9 cellular contexts compared by ENCODE assay signal in genomic region chr12:121810833-121811433, GRCh38. TPM values are rescaled to one million over a fixed set of nuclear protein-coding genes. Genes with fewer than 3 reads are reported as not detected.
DNase-seq lines count a peak whose midpoint lies in the region; ATAC-seq and TF ChIP-seq lines count a peak whose summit lies in the region.
"Had no signal": no experiment of that assay in that cellular context is flagged by ENCODE, and none has a peak within 500 bp of the region (broad histone marks: within the 10 kb centered on the region; RNA-seq: fewer than 3 reads in every experiment).

No MANE protein-coding gene starts in this region.

- no peaks in the 10 kb centered on the region for H3K27me3 ChIP-seq in cardiac muscle cell
- H3K27me3 ChIP-seq in liver (ENCODE audit: control insufficient read depth in 4 of 4, insufficient read depth in 4 of 4, low read length in 3 of 4): no peaks in the 10 kb centered on the region
- no peaks in the 10 kb centered on the region for H3K27me3 ChIP-seq in upper lobe of left lung

- H3K36me3 ChIP-seq in cardiac muscle cell (peaks cover 28% of the 10 kb centered on the region), liver (ENCODE audit: control insufficient read depth in 4 of 4, insufficient read depth in 3 of 4, low read depth in 1 of 4, low read length in 3 of 4) (peaks cover 18 to 36% (median 25%) of the 10 kb centered on the region in 4 donors), upper lobe of left lung (peaks cover 20 to 63% (median 53%) of the 10 kb centered on the region in 4 donors)

- no peak for TF ChIP-seq POLR2A in upper lobe of left lung (IDR thresholded peaks at IDR 0.05)

- no peaks in the 10 kb centered on the region for H3K9me3 Mint-ChIP-seq in activated naive CD8-positive, alpha-beta T cell treated with anti-CD3 and anti-CD28 coated beads for 36 hours

- TF ChIP-seq CTCF in cardiac muscle cell (IDR thresholded peaks at IDR 0.05; ENCODE audit: low read depth, low read length) (no peak), liver (IDR thresholded peaks at IDR 0.05; ENCODE audit: low read depth, low read length, missing input control) (no peak), upper lobe of left lung (IDR thresholded peaks at IDR 0.05) (no peak)

- peaks cover 43% of the 10 kb centered on the region for H3K4me1 Mint-ChIP-seq in activated naive CD8-positive, alpha-beta T cell treated with anti-CD3 and anti-CD28 coated beads for 36 hours

- 52% methylated on average over 6 of the region's 6 CpGs for WGBS in liver
- 53 to 61% methylated on average over 6 of the region's 6 CpGs for WGBS in upper lobe of left lung, 2 donors

- H3K4me3 ChIP-seq in cardiac muscle cell (peak overlapping the region; percentile 54), liver (ENCODE audit: low read depth in 1 of 3, low read length in 3 of 3) (peak overlapping the region in 2 of 3 donors; percentile 49 to 69), upper lobe of left lung (peak overlapping the region in 2 of 4 donors; percentile 67 to 72)

- H3K27ac ChIP-seq in cardiac muscle cell: peak overlapping the region; percentile 79
- peak overlapping the region in 1 of 2 donors; percentile 48 for H3K27ac ChIP-seq in liver (ENCODE audit: low read depth in 1 of 2, low read length in 2 of 2)
- peak overlapping the region in 3 of 4 donors; percentile 78 to 83 (median 78) for H3K27ac ChIP-seq in upper lobe of left lung

- H3K27me3 Mint-ChIP-seq in activated naive CD8-positive, alpha-beta T cell treated with anti-CD3 and anti-CD28 coated beads for 36 hours: no peaks in the 10 kb centered on the region

- H3K4me1 ChIP-seq in cardiac muscle cell (ENCODE audit: low read depth) (peaks cover 26% of the 10 kb centered on the region), liver (ENCODE audit: control insufficient read depth in 4 of 4, insufficient read depth in 4 of 4, low read length in 3 of 4) (peaks cover 11 to 72% (median 52%) of the 10 kb centered on the region in 4 donors), upper lobe of left lung (peaks cover 52 to 66% (median 55%) of the 10 kb centered on the region in 4 donors)

- no peak for TF ChIP-seq RAD21 in liver (IDR thresholded peaks at IDR 0.05)

- H3K9ac ChIP-seq in liver (ENCODE audit: low read depth in 1 of 2, low read length in 2 of 2): peak overlapping the region in 1 of 2 donors; percentile 33

- no peak for TF ChIP-seq EP300 in upper lobe of left lung (IDR thresholded peaks at IDR 0.05)

- DNase-seq in cardiac muscle cell (ENCODE audit: low read depth in 1 of 2, low spot score in 1 of 2): no peak
- no peak for DNase-seq in left cardiac atrium
- no peak for DNase-seq in activated naive CD8-positive, alpha-beta T cell treated with anti-CD3 and anti-CD28 coated beads for 36 hours
- DNase-seq in upper lobe of left lung: no peak
- no peak for DNase-seq in activated CD4-positive, alpha-beta T cell treated with anti-CD3 and anti-CD28 coated beads, Interleukin-2, amount 50 U/mL, for 4 hours
- DNase-seq in globus pallidus (ENCODE audit: low spot score): no peak
- DNase-seq: small intestine had no signal

- peak overlapping the region; percentile 72 for H3K27ac Mint-ChIP-seq in activated naive CD8-positive, alpha-beta T cell treated with anti-CD3 and anti-CD28 coated beads for 36 hours

- intact Hi-C loops in left cardiac atrium (cut with DNase I): loop anchor here in 1 of 2 donors (5.0 kb wide), 1 partner anchor 34 kb away; no protein-coding TSS in a partner anchor

- ATAC-seq in left cardiac atrium (no peak), upper lobe of left lung (ENCODE audit: low FRiP score in 2 of 2) (no peak), HG02870 (IDR thresholded peaks at IDR 0.05; ENCODE audit: unreplicated experiment) (no peak)

- H3K36me3 Mint-ChIP-seq in activated naive CD8-positive, alpha-beta T cell treated with anti-CD3 and anti-CD28 coated beads for 36 hours: peaks cover 34% of the 10 kb centered on the region

- H3K9me3 ChIP-seq in cardiac muscle cell (ENCODE audit: low read depth): no peaks in the 10 kb centered on the region
- H3K9me3 ChIP-seq in liver (ENCODE audit: control insufficient read depth in 4 of 4, low read length in 3 of 4): no peaks in the 10 kb centered on the region
- no peaks in the 10 kb centered on the region for H3K9me3 ChIP-seq in upper lobe of left lung

- peak overlapping the region; percentile 86 for H3K4me3 Mint-ChIP-seq in activated naive CD8-positive, alpha-beta T cell treated with anti-CD3 and anti-CD28 coated beads for 36 hours

TF ChIP-seq in liver, 16 proteins besides CTCF, POLR2A, EP300 and RAD21:
- TF ChIP-seq ZBTB33 (IDR thresholded peaks at IDR 0.05): no peak
- TF ChIP-seq TAF1 (conservative IDR thresholded peaks at IDR 0.05): no peak
- TF ChIP-seq FOXA2 (IDR thresholded peaks at IDR 0.05): no peak
- no peak for TF ChIP-seq GABPA (IDR thresholded peaks at IDR 0.05 in 1 of 2, conservative IDR thresholded peaks at IDR 0.05 in 1 of 2)

RNA-seq across cellular contexts. Expression of gene SETD1B, which starts 7.1 kb away (rescaled TPM):
- 8.0 and 15.1 TPM in 2 replicates for total RNA-seq in cardiac muscle cell
- 2.4 and 3.8 TPM in 2 replicates for polyA plus RNA-seq in cardiac muscle cell
- 10 to 100 TPM in 1 of 2 donors, 1 to 10 TPM in 1; 9.3 to 11.9 TPM for total RNA-seq in left cardiac atrium
- total RNA-seq in activated naive CD8-positive, alpha-beta T cell treated with anti-CD3 and anti-CD28 coated beads for 36 hours: 10 to 100 TPM; 15.0 to 15.6 TPM
- 1 to 10 TPM; 4.3 to 7.9 TPM for total RNA-seq in liver
- 1 to 10 TPM; 1.8 to 5.8 TPM for polyA plus RNA-seq in liver
- total RNA-seq in upper lobe of left lung: 10 to 100 TPM in 5 of 6 donors, 1 to 10 TPM in 1; 9.3 to 47.1 (median 20.4) TPM

RNA-seq across cellular contexts. Expression of gene RHOF, which starts 17.4 kb away (rescaled TPM):
- 30.0 and 56.3 TPM in 2 replicates for total RNA-seq in cardiac muscle cell
- 21.5 and 27.4 TPM in 2 replicates for polyA plus RNA-seq in cardiac muscle cell
- total RNA-seq in left cardiac atrium: 10 to 100 TPM; 14.7 to 25.1 TPM
- 10 to 100 TPM; 78.6 to 85.5 TPM for total RNA-seq in activated naive CD8-positive, alpha-beta T cell treated with anti-CD3 and anti-CD28 coated beads for 36 hours
- total RNA-seq in liver: 1 to 10 TPM; 5.9 to 7.0 TPM
- 1 to 10 TPM in 1 of 2 donors, under 1 TPM in 1; 0.97 to 1.1 TPM for polyA plus RNA-seq in liver
- 100 to 1,000 TPM in 2 of 6 donors, 10 to 100 TPM in 4; 33.5 to 145 (median 45.5) TPM for total RNA-seq in upper lobe of left lung

RNA-seq across cellular contexts. Expression of gene HPD, which starts 47.7 kb away (rescaled TPM):
- total RNA-seq in cardiac muscle cell (not detected in 2 replicates), left cardiac atrium (1 to 10 TPM; 1.8 to 2.9 TPM), liver (100 to 1,000 TPM in 1 of 2 donors, 10 to 100 TPM in 1; 31.3 to 620 TPM), upper lobe of left lung (1 to 10 TPM in 5 of 6 donors, not detected in 1; 1.1 to 7.3 (median 1.7) TPM)
- polyA plus RNA-seq in cardiac muscle cell (0.16 TPM in 1 of 2 replicates, not detected in the other), liver (100 to 1,000 TPM; 397 to 812 TPM)
- total RNA-seq in activated naive CD8-positive, alpha-beta T cell treated with anti-CD3 and anti-CD28 coated beads for 36 hours: not detected
